ENCODE assay signal across 1 cellular context in the genomic region with DNA sequence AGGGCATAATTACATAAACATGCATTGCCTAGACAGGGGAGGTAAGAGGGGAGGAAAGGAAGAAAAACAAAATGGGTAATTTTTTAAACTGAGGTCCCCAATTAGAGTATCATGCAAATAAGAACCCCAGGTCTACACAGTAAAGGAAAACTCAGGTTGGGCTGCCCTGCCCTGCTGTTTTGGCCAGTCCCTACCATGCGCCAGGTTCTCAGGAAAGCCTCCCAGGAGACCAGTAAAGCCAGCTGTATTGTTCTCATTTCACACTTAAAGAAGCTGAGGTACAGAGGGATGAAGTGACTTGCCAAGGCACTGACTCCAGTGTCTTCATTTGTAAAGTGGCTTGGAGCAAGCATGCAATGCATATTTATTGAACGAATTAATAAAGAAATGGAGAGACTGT.
TF ChIP-seq lines count a peak whose summit lies in the region.

No MANE protein-coding gene starts in this region.

TF ChIP-seq in WTC11, 78 proteins besides CTCF, POLR2A, EP300 and RAD21 (continued from another document):
- TF ChIP-seq, protein P1, sequence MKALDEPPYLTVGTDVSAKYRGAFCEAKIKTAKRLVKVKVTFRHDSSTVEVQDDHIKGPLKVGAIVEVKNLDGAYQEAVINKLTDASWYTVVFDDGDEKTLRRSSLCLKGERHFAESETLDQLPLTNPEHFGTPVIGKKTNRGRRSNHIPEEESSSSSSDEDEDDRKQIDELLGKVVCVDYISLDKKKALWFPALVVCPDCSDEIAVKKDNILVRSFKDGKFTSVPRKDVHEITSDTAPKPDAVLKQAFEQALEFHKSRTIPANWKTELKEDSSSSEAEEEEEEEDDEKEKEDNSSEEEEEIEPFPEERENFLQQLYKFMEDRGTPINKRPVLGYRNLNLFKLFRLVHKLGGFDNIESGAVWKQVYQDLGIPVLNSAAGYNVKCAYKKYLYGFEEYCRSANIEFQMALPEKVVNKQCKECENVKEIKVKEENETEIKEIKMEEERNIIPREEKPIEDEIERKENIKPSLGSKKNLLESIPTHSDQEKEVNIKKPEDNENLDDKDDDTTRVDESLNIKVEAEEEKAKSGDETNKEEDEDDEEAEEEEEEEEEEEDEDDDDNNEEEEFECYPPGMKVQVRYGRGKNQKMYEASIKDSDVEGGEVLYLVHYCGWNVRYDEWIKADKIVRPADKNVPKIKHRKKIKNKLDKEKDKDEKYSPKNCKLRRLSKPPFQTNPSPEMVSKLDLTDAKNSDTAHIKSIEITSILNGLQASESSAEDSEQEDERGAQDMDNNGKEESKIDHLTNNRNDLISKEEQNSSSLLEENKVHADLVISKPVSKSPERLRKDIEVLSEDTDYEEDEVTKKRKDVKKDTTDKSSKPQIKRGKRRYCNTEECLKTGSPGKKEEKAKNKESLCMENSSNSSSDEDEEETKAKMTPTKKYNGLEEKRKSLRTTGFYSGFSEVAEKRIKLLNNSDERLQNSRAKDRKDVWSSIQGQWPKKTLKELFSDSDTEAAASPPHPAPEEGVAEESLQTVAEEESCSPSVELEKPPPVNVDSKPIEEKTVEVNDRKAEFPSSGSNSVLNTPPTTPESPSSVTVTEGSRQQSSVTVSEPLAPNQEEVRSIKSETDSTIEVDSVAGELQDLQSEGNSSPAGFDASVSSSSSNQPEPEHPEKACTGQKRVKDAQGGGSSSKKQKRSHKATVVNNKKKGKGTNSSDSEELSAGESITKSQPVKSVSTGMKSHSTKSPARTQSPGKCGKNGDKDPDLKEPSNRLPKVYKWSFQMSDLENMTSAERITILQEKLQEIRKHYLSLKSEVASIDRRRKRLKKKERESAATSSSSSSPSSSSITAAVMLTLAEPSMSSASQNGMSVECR (CRISPR knock-in tag; IDR thresholded peaks at IDR 0.05; ENCODE audit: borderline replicate concordance), result no peak
- TF ChIP-seq ELF4 (CRISPR knock-in tag; IDR thresholded peaks at IDR 0.05; ENCODE audit: low read depth) (no peak), EMX1 (CRISPR knock-in tag; IDR thresholded peaks at IDR 0.05) (no peak), TP53 (CRISPR knock-in tag; IDR thresholded peaks at IDR 0.05) (no peak), ETV6 (CRISPR knock-in tag; IDR thresholded peaks at IDR 0.05) (no peak), NR1H2 (CRISPR knock-in tag; IDR thresholded peaks at IDR 0.05) (no peak), RELA (CRISPR knock-in tag; IDR thresholded peaks at IDR 0.05; ENCODE audit: borderline replicate concordance) (no peak), USF2 (CRISPR knock-in tag; IDR thresholded peaks at IDR 0.05) (no peak), SMAD4 (CRISPR knock-in tag; IDR thresholded peaks at IDR 0.05) (no peak), ZNF219 (CRISPR knock-in tag; IDR thresholded peaks at IDR 0.05; ENCODE audit: borderline replicate concordance) (no peak), ZBTB21 (CRISPR knock-in tag; IDR thresholded peaks at IDR 0.05; ENCODE audit: borderline replicate concordance) (no peak), ZNF263 (CRISPR knock-in tag; IDR thresholded peaks at IDR 0.05; ENCODE audit: low read depth) (no peak), MAX (CRISPR knock-in tag; IDR thresholded peaks at IDR 0.05) (no peak), TEAD1 (CRISPR knock-in tag; IDR thresholded peaks at IDR 0.05) (no peak)
- TF ChIP-seq, protein P2, sequence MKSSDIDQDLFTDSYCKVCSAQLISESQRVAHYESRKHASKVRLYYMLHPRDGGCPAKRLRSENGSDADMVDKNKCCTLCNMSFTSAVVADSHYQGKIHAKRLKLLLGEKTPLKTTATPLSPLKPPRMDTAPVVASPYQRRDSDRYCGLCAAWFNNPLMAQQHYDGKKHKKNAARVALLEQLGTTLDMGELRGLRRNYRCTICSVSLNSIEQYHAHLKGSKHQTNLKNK (CRISPR knock-in tag; IDR thresholded peaks at IDR 0.05), result no peak
